8 cellular contexts compared by ENCODE assay signal in genomic region chr3:42539871-42540714, GRCh38. TPM values are rescaled to one million over a fixed set of nuclear protein-coding genes. Genes with fewer than 3 reads are reported as not detected.
A peak's percentile ranks its signal among the peaks of the same experiment; 100 is the strongest.
DNase-seq lines count a peak whose midpoint lies in the region; ATAC-seq and TF ChIP-seq lines count a peak whose summit lies in the region.

No MANE protein-coding gene starts in this region.

- WGBS in spleen, 5 donors, result 45 to 61% (median 54%) methylated on average over 10 to 14 of the region's 14 CpGs

- H3K27me3 ChIP-seq in PC-9 (ENCODE audit: insufficient read depth, low read depth) (no peaks in the 10 kb centered on the region), left ventricle myocardium inferior (ENCODE audit: low read depth) (no peaks in the 10 kb centered on the region), spleen (replicated peaks in 1 of 7) (no peaks in the 10 kb centered on the region)

- no peaks in the 10 kb centered on the region for H3K9me3 Mint-ChIP-seq in CD14-positive monocyte

- H3K9me2 ChIP-seq in PC-9 (ENCODE audit: insufficient read depth), result no peaks in the 10 kb centered on the region

- H3K27me3 Mint-ChIP-seq in CD14-positive monocyte (ENCODE audit: low read depth in 3 of 3), result peaks cover 0 to 10% (median 2%) of the 10 kb centered on the region in 3 donors

- TF ChIP-seq POLR2A in spleen (IDR thresholded peaks at IDR 0.05), result no peak

- intact Hi-C loops in CD14-positive monocyte (cut with micrococcal nuclease) (loop anchor here (5.0 to 10.0 kb wide), 3 partner anchors 38 to 645 kb away; partner anchors contain the start of gene VIPR1 (in 1 of the 2)), PC-9 (cut with micrococcal nuclease; ENCODE audit: unreplicated experiment) (loop anchor here (1.0 to 10.0 kb wide), 3 partner anchors 38 to 645 kb away; partner anchors contain the start of gene VIPR1), left ventricle myocardium inferior (cut with micrococcal nuclease) (no loop called here), spleen (cut with DNase I; ENCODE audit: low total_unique reads) (no loop called here)

- H4K20me1 ChIP-seq in PC-9 (ENCODE audit: insufficient read depth), result no peaks in the 10 kb centered on the region

- H3K36me3 Mint-ChIP-seq in CD14-positive monocyte, result peaks cover 7 to 10% of the 10 kb centered on the region in 2 donors

- H3K4me2 ChIP-seq in PC-9, result no peak overlapping the region

- POLR2A ChIA-PET in PC-9 (lab: Charles Lee; ENCODE audit: unreplicated experiment), result no interaction called here

- TF ChIP-seq CTCF in CD14-positive monocyte (IDR thresholded peaks at IDR 0.05) (peak; percentile 96), PC-9 (conservative IDR thresholded peaks at IDR 0.05) (peak; percentile 82), left ventricle myocardium inferior (IDR thresholded peaks at IDR 0.05; ENCODE audit: borderline replicate concordance) (peak; percentile 77), spleen (IDR thresholded peaks at IDR 0.05 in 8 of 11, conservative IDR thresholded peaks at IDR 0.05 in 3 of 11) (peak; percentile 47 to 87 (median 75))

- peaks cover 28% of the 10 kb centered on the region for H3K4me1 Mint-ChIP-seq in CD14-positive monocyte

- CTCF ChIA-PET in PC-9 (lab: Charles Lee), result interaction anchor here (0.7 kb wide), 1 partner anchor 18 kb away, joined by 4 read pairs; no protein-coding TSS in a partner anchor

- H3K4me3 ChIP-seq in PC-9 (no peak overlapping the region), left ventricle myocardium inferior (no peak overlapping the region), spleen (no peak overlapping the region)

- H3K9me3 ChIP-seq in PC-9 (ENCODE audit: insufficient read depth, low read depth), result no peaks in the 10 kb centered on the region
- no peaks in the 10 kb centered on the region for H3K9me3 ChIP-seq in left ventricle myocardium inferior (replicated peaks)
- H3K9me3 ChIP-seq in spleen, result no peaks in the 10 kb centered on the region

- no peak overlapping the region for H2AFZ ChIP-seq in PC-9

- H3K27ac ChIP-seq in PC-9 (no peak overlapping the region), left ventricle myocardium inferior (replicated peaks) (peak overlapping the region; percentile 67), spleen (no peak overlapping the region)

- H3K36me3 ChIP-seq in PC-9 (ENCODE audit: low read depth) (no peaks in the 10 kb centered on the region), left ventricle myocardium inferior (no peaks in the 10 kb centered on the region), spleen (no peaks in the 10 kb centered on the region)

- H3K27ac Mint-ChIP-seq in CD14-positive monocyte, result no peak overlapping the region

- BruUV-seq in PC-9 (replicated peaks; lab: Mats Ljungman, UMichigan), result no TSS peak

- DNase-seq in CD14-positive monocyte (ENCODE audit: low spot score), result peak; percentile 59
- DNase-seq in PC-9, result peak; percentile 50 to 71
- peak; percentile 7 to 40 (median 30) for DNase-seq in activated naive CD4-positive, alpha-beta T cell (lab: John Stamatoyannopoulos, UW)
- no peak for DNase-seq in left ventricle myocardium inferior
- no peak for DNase-seq in spleen
- no peak for DNase-seq in NCI-H2107 treated with DMSO at 0.1 percent for 48 hours (lab: John Stamatoyannopoulos, UW; ENCODE audit: unreplicated experiment)

- no peaks in the 10 kb centered on the region for H3F3A ChIP-seq in PC-9 (ENCODE audit: insufficient read depth, low read depth)

- H3K79me2 ChIP-seq in PC-9 (ENCODE audit: low read depth), result no peaks in the 10 kb centered on the region

- 0 out of 2 replicates have a peak, but pooled peaks cover 9% of the 10 kb centered on the region for H3K4me1 ChIP-seq in PC-9 (replicated peaks; ENCODE audit: insufficient read depth)
- H3K4me1 ChIP-seq in left ventricle myocardium inferior, result peaks cover 25% of the 10 kb centered on the region
- H3K4me1 ChIP-seq in spleen, result peaks cover 0 to 35% (median 0%) of the 10 kb centered on the region in 6 donors

- H3K4me3 Mint-ChIP-seq in CD14-positive monocyte, result no peak overlapping the region

- ATAC-seq in GM21786 (IDR thresholded peaks at IDR 0.05; ENCODE audit: unreplicated experiment) (peak; percentile 58), GM19328 (IDR thresholded peaks at IDR 0.05; ENCODE audit: unreplicated experiment) (no peak)

RNA-seq across cellular contexts. Expression of gene VIPR1, which starts 37.6 kb away (rescaled TPM):
- polyA plus RNA-seq in CD14-positive monocyte, result 10 to 100 TPM; 15.5 to 16.0 TPM
- total RNA-seq in PC-9 (2021), result 19.7 and 23.9 TPM in 2 replicates
- 1.7 TPM for total RNA-seq in left ventricle myocardium inferior
- 10 to 100 TPM in 5 of 7 donors, 1 to 10 TPM in 2; 6.8 to 16.3 (median 11.9) TPM for total RNA-seq in spleen
- 1 to 10 TPM; 2.0 to 6.1 (median 5.3) TPM for polyA plus RNA-seq in spleen

RNA-seq across cellular contexts. Expression of gene SEC22C, which starts 41.7 kb away (rescaled TPM):
- polyA plus RNA-seq in CD14-positive monocyte, result 10 to 100 TPM; 27.4 to 28.4 TPM
- 38.1 and 42.4 TPM in 2 replicates for total RNA-seq in PC-9 (2021)
- total RNA-seq in left ventricle myocardium inferior, result 23.0 TPM
- total RNA-seq in spleen, result 10 to 100 TPM; 28.9 to 58.2 (median 40.8) TPM
- polyA plus RNA-seq in spleen, result 10 to 100 TPM; 13.5 to 19.9 (median 17.2) TPM

RNA-seq across cellular contexts. Expression of gene SS18L2, which starts 50.6 kb away (rescaled TPM):
- polyA plus RNA-seq in CD14-positive monocyte, result 10 to 100 TPM; 89.1 TPM
- 28.8 and 34.5 TPM in 2 replicates for total RNA-seq in PC-9 (2021)
- 12.2 TPM for total RNA-seq in left ventricle myocardium inferior
- total RNA-seq in spleen, result 10 to 100 TPM; 23.1 to 42.6 (median 27.1) TPM
- polyA plus RNA-seq in spleen, result 10 to 100 TPM; 81.9 to 86.6 (median 84.5) TPM

Comparison
In these comparisons a context has a peak if more than half of its experiments do, and no peak if none do; other contexts are left out.
1. DNase-seq: peak in CD14-positive monocyte (single experiment), PC-9 (2 of 2) and activated naive CD4-positive, alpha-beta T cell (4 of 4); none in left ventricle myocardium inferior (single experiment), spleen (single experiment) and NCI-H2107 treated with DMSO at 0.1 percent for 48 hours (single experiment).
2. intact Hi-C loops: an anchor here in CD14-positive monocyte (5.0 to 10.0 kb wide) and PC-9 (1.0 to 10.0 kb wide); none called in left ventricle myocardium inferior and spleen.
3. Peak in every context shown above with its lines, with median percentiles within 50 percentile points of each other: CTCF ChIP-seq.